ENCODE assay signal across 3 cellular contexts in genomic region chr11:87072787-87073186, GRCh38.
"Had no signal": no experiment of that assay in that cellular context is flagged by ENCODE, and none has a peak within 500 bp of the region (broad histone marks: within the 10 kb centered on the region; RNA-seq: fewer than 3 reads in every experiment).

No MANE protein-coding gene starts in this region.

- H3K4me3 ChIP-seq: GM12878 had no signal

- ATAC-seq: GM12878 had no signal

- DNase-seq: GDM1, GF-D8 had no signal
